Comparison of ENCODE assay signal across 26 cellular contexts in the genomic region with DNA sequence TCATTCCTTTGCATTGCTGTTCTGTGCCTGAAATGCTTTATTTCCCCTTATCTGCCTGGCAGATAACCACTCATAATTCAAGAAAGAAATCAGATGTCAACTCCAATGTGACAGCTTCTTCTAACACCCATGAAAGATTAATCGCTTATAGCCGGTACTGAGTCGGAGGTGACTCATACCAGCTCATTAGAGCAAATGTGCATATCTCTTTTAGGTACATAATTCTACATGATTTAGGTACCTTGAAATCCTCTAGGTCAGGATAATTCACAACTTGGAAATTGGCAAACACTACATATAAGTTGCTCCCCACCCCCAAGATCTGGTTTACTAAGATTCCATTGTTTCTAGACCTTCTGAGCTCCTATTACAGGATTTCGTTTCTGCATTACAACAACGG.
"Had no signal": no experiment of that assay in that cellular context is flagged by ENCODE, and none has a peak within 500 bp of the region (broad histone marks: within the 10 kb centered on the region; RNA-seq: fewer than 3 reads in every experiment).

No MANE protein-coding gene starts in this region.

- H3K27ac ChIP-seq: ascending aorta, WERI-Rb-1 had no signal

- H3K4me3 Mint-ChIP-seq: activated CD4-positive, alpha-beta memory T cell treated with anti-CD3 and anti-CD28 coated beads, Interleukin-2, amount 10 ng/mL, durations not matched to agents 7 days and 5 days; activated CD4-positive, alpha-beta T cell treated with anti-CD3 and anti-CD28 coated beads for 36 hours; activated naive CD4-positive, alpha-beta T cell treated with anti-CD3 and anti-CD28 coated beads, Interleukin-2, amount 50 U/mL, for 24 hours; activated T-cell treated with anti-CD3 and anti-CD28 coated beads, Interleukin-2, amount 50 U/mL, for 72 hours; brain had no signal

- H3K4me1 Mint-ChIP-seq: activated CD4-positive, alpha-beta memory T cell treated with anti-CD3 and anti-CD28 coated beads, Interleukin-2, amount 10 ng/mL, durations not matched to agents 7 days and 5 days; activated CD4-positive, alpha-beta T cell treated with anti-CD3 and anti-CD28 coated beads for 36 hours; activated naive CD4-positive, alpha-beta T cell treated with anti-CD3 and anti-CD28 coated beads, Interleukin-2, amount 50 U/mL, for 24 hours; brain had no signal

- H3K27me3 ChIP-seq: ascending aorta had no signal

- H3K27me3 Mint-ChIP-seq: activated CD4-positive, alpha-beta memory T cell treated with anti-CD3 and anti-CD28 coated beads, Interleukin-2, amount 10 ng/mL, durations not matched to agents 7 days and 5 days; activated CD4-positive, alpha-beta T cell treated with anti-CD3 and anti-CD28 coated beads for 36 hours; activated naive CD4-positive, alpha-beta T cell treated with anti-CD3 and anti-CD28 coated beads, Interleukin-2, amount 50 U/mL, for 24 hours had no signal

- H3K4me3 ChIP-seq: ascending aorta, K562 had no signal

- H3K9me3 ChIP-seq: ascending aorta had no signal

- H3K27ac Mint-ChIP-seq: activated CD4-positive, alpha-beta memory T cell treated with anti-CD3 and anti-CD28 coated beads, Interleukin-2, amount 10 ng/mL, durations not matched to agents 7 days and 5 days; activated CD4-positive, alpha-beta T cell treated with anti-CD3 and anti-CD28 coated beads for 36 hours; activated naive CD4-positive, alpha-beta T cell treated with anti-CD3 and anti-CD28 coated beads, Interleukin-2, amount 50 U/mL, for 24 hours; activated T-cell treated with anti-CD3 and anti-CD28 coated beads, Interleukin-2, amount 50 U/mL, for 72 hours; brain had no signal

- H3K4me1 ChIP-seq: ascending aorta had no signal

- H3K9me3 Mint-ChIP-seq: brain had no signal

- H3K36me3 Mint-ChIP-seq: activated naive CD4-positive, alpha-beta T cell treated with anti-CD3 and anti-CD28 coated beads, Interleukin-2, amount 50 U/mL, for 24 hours; brain had no signal

- FAIRE-seq: colon, K562, RCC 7860 had no signal

- ATAC-seq: activated CD4-positive, alpha-beta T cell treated with anti-CD3 and anti-CD28 coated beads for 36 hours; activated T-cell treated with anti-CD3 and anti-CD28 coated beads, Interleukin-2, amount 50 U/mL, for 72 hours; K562 had no signal

- H3K36me3 ChIP-seq: ascending aorta, WERI-Rb-1 had no signal

- DNase-seq: activated CD4-positive, alpha-beta memory T cell treated with anti-CD3 and anti-CD28 coated beads, Interleukin-2, amount 10 ng/mL, durations not matched to agents 7 days and 5 days; activated CD4-positive, alpha-beta T cell treated with anti-CD3 and anti-CD28 coated beads for 36 hours; activated CD4-positive, alpha-beta T cell treated with anti-CD3 and anti-CD28 coated beads, Interleukin-2, amount 50 U/mL, for 1 hour; activated CD8-positive, alpha-beta memory T cell treated with anti-CD3 and anti-CD28 coated beads, Interleukin-2, amount 50 U/mL, for 4 hours; activated naive CD4-positive, alpha-beta T cell; activated T-cell treated with anti-CD3 and anti-CD28 coated beads, Interleukin-2, amount 50 U/mL, for 72 hours; amniotic stem cell; cerebellar nuclear complex; Karpas-422; MV-4-11; NCI-H1092 treated with DMSO at 0.1 percent for 48 hours; NCI-H1417 treated with DMSO at 0.1 percent for 48 hours; NCI-H1694 treated with DMSO at 0.1 percent for 48 hours; NCI-H2029 treated with DMSO at 0.1 percent for 48 hours; NCI-H510A treated with DMSO at 0.1 percent for 48 hours; NCI-H69; NK-92 treated with Interleukin-12 subunit alpha and Interleukin-12 subunit beta, amount 100 ng/mL, for 24 hours; SHP77 treated with DMSO at 0.1 percent for 48 hours; T-helper 1 cell; WERI-Rb-1 had no signal
